ENCODE assay signal across 21 cellular contexts in the genomic region with DNA sequence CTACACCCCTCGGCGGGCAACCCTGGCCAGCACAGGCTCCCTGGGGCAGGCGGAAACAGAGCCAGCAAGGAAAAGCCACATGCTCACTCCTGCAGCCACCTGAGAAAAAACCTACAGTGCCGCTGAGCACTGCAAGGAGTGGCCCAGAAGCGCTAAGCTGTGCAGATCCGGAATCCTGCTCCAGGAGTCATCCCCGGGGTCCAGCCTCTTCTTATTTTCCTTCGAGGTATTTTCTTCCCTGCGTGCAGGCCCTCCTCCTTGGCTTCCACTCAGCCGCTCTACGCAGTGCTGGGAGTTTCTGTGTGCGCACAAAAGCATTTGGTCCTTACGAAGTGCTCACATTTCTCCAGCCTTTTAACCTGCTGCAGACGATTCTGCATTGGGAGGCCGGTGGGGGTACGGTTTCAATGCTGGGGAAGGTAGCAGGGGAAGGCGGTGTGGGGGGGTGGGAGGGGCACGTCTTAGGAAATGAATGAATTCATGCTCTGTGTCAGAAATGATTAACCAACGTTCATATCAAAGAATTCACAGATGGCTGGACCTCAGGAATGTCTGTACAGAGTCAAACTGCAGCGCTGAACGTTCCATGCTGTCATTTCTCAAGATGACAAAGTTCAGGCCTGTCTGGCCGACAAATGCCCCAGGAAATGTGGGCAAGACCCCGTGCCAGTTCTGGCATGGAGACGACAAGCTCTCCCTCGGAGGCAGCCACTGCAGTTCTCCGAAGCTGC.
DNase-seq lines count a peak whose midpoint lies in the region; ATAC-seq and TF ChIP-seq lines count a peak whose summit lies in the region.
"Had no signal": no experiment of that assay in that cellular context is flagged by ENCODE, and none has a peak within 500 bp of the region (broad histone marks: within the 10 kb centered on the region; RNA-seq: fewer than 3 reads in every experiment).

No MANE protein-coding gene starts in this region.

- H3K27ac ChIP-seq in left ventricle myocardium inferior (replicated peaks) (peak overlapping the region; percentile 50), right atrium auricular region (no peak overlapping the region), gastroesophageal sphincter (no peak overlapping the region)
- H3K27ac ChIP-seq: A549, breast epithelium, dorsolateral prefrontal cortex, HL-60, WERI-Rb-1 had no signal

- no peaks in the 10 kb centered on the region for H3K36me3 ChIP-seq in left ventricle myocardium inferior
- no peaks in the 10 kb centered on the region for H3K36me3 ChIP-seq in right atrium auricular region
- no peaks in the 10 kb centered on the region for H3K36me3 ChIP-seq in gastroesophageal sphincter
- H3K36me3 ChIP-seq: breast epithelium, WERI-Rb-1 had no signal

- H3K27me3 ChIP-seq in left ventricle myocardium inferior (ENCODE audit: low read depth) (peaks cover 20% of the 10 kb centered on the region), right atrium auricular region (no peaks in the 10 kb centered on the region), gastroesophageal sphincter (peaks cover 16% of the 10 kb centered on the region)
- H3K27me3 ChIP-seq: breast epithelium had no signal

- ATAC-seq in HG03520 (IDR thresholded peaks at IDR 0.05; ENCODE audit: unreplicated experiment) (no peak), HG03521 (IDR thresholded peaks at IDR 0.05; ENCODE audit: unreplicated experiment) (no peak), gastroesophageal sphincter (no peak)
- ATAC-seq: A549; naive thymus-derived CD4-positive, alpha-beta T cell; T-cell had no signal

- TF ChIP-seq EP300 in gastroesophageal sphincter (IDR thresholded peaks at IDR 0.05), result no peak

- intact Hi-C loops in left ventricle myocardium inferior (cut with micrococcal nuclease), result no loop called here

- H3K4me3 ChIP-seq in left ventricle myocardium inferior (no peak overlapping the region), right atrium auricular region (no peak overlapping the region), cardiac fibroblast (replicated peaks in 1 of 2; ENCODE audit: low read depth in 2 of 2, low read length in 2 of 2) (no peak overlapping the region), gastroesophageal sphincter (no peak overlapping the region)
- H3K4me3 ChIP-seq: A549, breast epithelium, dorsolateral prefrontal cortex had no signal

- TF ChIP-seq CTCF in left ventricle myocardium inferior (IDR thresholded peaks at IDR 0.05; ENCODE audit: borderline replicate concordance), result no peak
- no peak for TF ChIP-seq CTCF in right atrium auricular region (IDR thresholded peaks at IDR 0.05)
- TF ChIP-seq CTCF in cardiac fibroblast (IDR thresholded peaks at IDR 0.05; ENCODE audit: low read depth, low read length), result no peak
- TF ChIP-seq CTCF in gastroesophageal sphincter (IDR thresholded peaks at IDR 0.05), result no peak

- no peaks in the 10 kb centered on the region for H3K9me3 ChIP-seq in left ventricle myocardium inferior (replicated peaks)
- no peaks in the 10 kb centered on the region for H3K9me3 ChIP-seq in right atrium auricular region
- H3K9me3 ChIP-seq in gastroesophageal sphincter, result no peaks in the 10 kb centered on the region
- H3K9me3 ChIP-seq: A549, breast epithelium had no signal

- H3K4me1 ChIP-seq in left ventricle myocardium inferior, result peaks cover 22% of the 10 kb centered on the region
- H3K4me1 ChIP-seq in right atrium auricular region, result peaks cover 0 to 16% of the 10 kb centered on the region in 2 donors
- H3K4me1 ChIP-seq in gastroesophageal sphincter, result no peaks in the 10 kb centered on the region
- H3K4me1 ChIP-seq: A549, breast epithelium had no signal

- DNase-seq in left ventricle myocardium inferior (no peak), right atrium auricular region (ENCODE audit: low spot score) (no peak), cardiac fibroblast (ENCODE audit: low read depth in 2 of 2) (peak; percentile 12 to 48), left kidney (ENCODE audit: low read depth, low spot score) (peak; percentile 80), NCI-H1417 treated with DMSO at 0.1 percent for 48 hours (lab: John Stamatoyannopoulos, UW) (no peak)
- DNase-seq: activated CD4-positive, alpha-beta memory T cell treated with anti-CD3 and anti-CD28 coated beads for 36 hours; activated naive CD4-positive, alpha-beta T cell treated with anti-CD3 and anti-CD28 coated beads for 36 hours; activated T-cell treated with anti-CD3 and anti-CD28 coated beads, Interleukin-2, amount 50 U/mL, for 24 hours; CD4-positive, alpha-beta memory T cell; DND-41; naive thymus-derived CD4-positive, alpha-beta T cell; NCI-H2029 treated with DMSO at 0.1 percent for 48 hours; T-cell; WERI-Rb-1 had no signal

- TF ChIP-seq POLR2A in gastroesophageal sphincter (IDR thresholded peaks at IDR 0.05), result no peak

- WGBS in gastroesophageal sphincter (ENCODE audit: low coverage in 1 of 2), 2 donors, result 71 to 80% methylated on average over 10 to 12 of the region's 26 CpGs

Comparison
In these comparisons a context has a peak if more than half of its experiments do, and no peak if none do; other contexts are left out.
1. DNase-seq: peak in cardiac fibroblast (2 of 2) and left kidney (single experiment); none in left ventricle myocardium inferior (single experiment), right atrium auricular region (single experiment) and NCI-H1417 treated with DMSO at 0.1 percent for 48 hours (single experiment).